In genomic region chr7:106185719-106186118, GRCh38 we compare ENCODE assay signal across 16 cellular contexts.
"Had no signal": no experiment of that assay in that cellular context is flagged by ENCODE, and none has a peak within 500 bp of the region (broad histone marks: within the 10 kb centered on the region; RNA-seq: fewer than 3 reads in every experiment).

No MANE protein-coding gene starts in this region.

- DNase-seq: effector CD8-positive, alpha-beta T cell; foreskin keratinocyte; heart left ventricle; hypothalamus; immature natural killer cell; left cardiac atrium; left lung; left ventricle myocardium superior; lower lobe of right lung; mesenchymal stem cell; mucosa of descending colon; naive B cell had no signal

- ATAC-seq: foreskin keratinocyte, gastroesophageal sphincter, heart left ventricle, left lung, left ventricle myocardium superior, lower lobe of right lung, mucosa of descending colon had no signal

- H3K36me3 ChIP-seq: esophagus muscularis mucosa, gastroesophageal sphincter, heart left ventricle, left lung, lower lobe of right lung had no signal

- H3K4me1 ChIP-seq: esophagus muscularis mucosa, gastroesophageal sphincter, left lung, lower lobe of right lung had no signal

- H3K9me3 ChIP-seq: esophagus muscularis mucosa, left lung, lower lobe of right lung, mucosa of descending colon had no signal

- H3K27ac ChIP-seq: coronary artery, esophagus muscularis mucosa, foreskin keratinocyte, gastroesophageal sphincter, heart left ventricle, hepatocyte, left lung, lower lobe of right lung had no signal

- H3K4me3 ChIP-seq: coronary artery, esophagus muscularis mucosa, gastroesophageal sphincter, heart left ventricle, hepatocyte, left lung, lower lobe of right lung, mucosa of descending colon had no signal

- H3K27me3 ChIP-seq: esophagus muscularis mucosa, gastroesophageal sphincter, heart left ventricle, hepatocyte, left lung had no signal
